Comparison of ENCODE assay signal across 26 cellular contexts in genomic region chr9:77569335-77569734, GRCh38.
DNase-seq lines count a peak whose midpoint lies in the region; ATAC-seq and TF ChIP-seq lines count a peak whose summit lies in the region.
"Had no signal": no experiment of that assay in that cellular context is flagged by ENCODE, and none has a peak within 500 bp of the region (broad histone marks: within the 10 kb centered on the region; RNA-seq: fewer than 3 reads in every experiment).

No MANE protein-coding gene starts in this region.

- in situ Hi-C loops in SK-MEL-5 (cut with HindIII; ENCODE audit: low pct_unique_long_range_greater_than_20kb, low sequenced_read_pairs), result no loop called here

- H3K27me3 ChIP-seq in A673 (replicated peaks; ENCODE audit: insufficient read depth, low read depth, low read length, poor library complexity), result no peaks in the 10 kb centered on the region
- H3K27me3 ChIP-seq: body of pancreas, foreskin keratinocyte had no signal

- peak; percentile 14 for DNase-seq in DMS53 (lab: John Stamatoyannopoulos, UW)
- DNase-seq in DMS53 treated with DMSO at 0.1 percent for 48 hours (lab: John Stamatoyannopoulos, UW; ENCODE audit: unreplicated experiment), result no peak
- DNase-seq in A673 (ENCODE audit: low spot score), result peak; percentile 39
- DNase-seq in NCI-H1092 (lab: John Stamatoyannopoulos, UW), result peak; percentile 46
- peak; percentile 12 for DNase-seq in SK-MEL-5 (ENCODE audit: low read depth, low spot score)
- DNase-seq: 8988T; activated CD8-positive, alpha-beta memory T cell treated with anti-CD3 and anti-CD28 coated beads, Interleukin-2, amount 50 U/mL, for 48 hours; activated CD8-positive, alpha-beta T cell treated with anti-CD3 and anti-CD28 coated beads for 36 hours; activated naive CD4-positive, alpha-beta T cell treated with anti-CD3 and anti-CD28 coated beads, Interleukin-2, amount 50 U/mL, for 16 hours; body of pancreas; CD4-positive, alpha-beta T cell; foreskin keratinocyte; GDM1; head of caudate nucleus; mesenchymal stem cell; NCI-H1048; retina; stimulated activated naive CD4-positive, alpha-beta T cell; SW 1271 had no signal

- CTCF ChIA-PET in A673 (lab: Charles Lee), result no interaction called here

- no peak overlapping the region for H3K27ac ChIP-seq in A673 (ENCODE audit: low read depth, low read length, poor library complexity, severe bottlenecking)
- H3K27ac ChIP-seq: body of pancreas, foreskin keratinocyte, parathyroid adenoma, skin epidermis had no signal

- H3K36me3 ChIP-seq in A673 (ENCODE audit: insufficient read depth, low read length, poor library complexity, severe bottlenecking), result no peaks in the 10 kb centered on the region

- BruUV-seq in A673 (replicated peaks; lab: Mats Ljungman, UMichigan), result no TSS peak

- H3K9me3 ChIP-seq in A673 (ENCODE audit: low read depth, low read length, poor library complexity, severe bottlenecking), result no peaks in the 10 kb centered on the region
- H3K9me3 ChIP-seq: body of pancreas had no signal

- ATAC-seq in GM21528 (IDR thresholded peaks at IDR 0.05; ENCODE audit: low FRiP score, unreplicated experiment) (no peak), HG03432 (IDR thresholded peaks at IDR 0.05; ENCODE audit: unreplicated experiment) (no peak), GM21717 (IDR thresholded peaks at IDR 0.05; ENCODE audit: unreplicated experiment) (no peak)
- ATAC-seq: activated CD8-positive, alpha-beta T cell treated with anti-CD3 and anti-CD28 coated beads for 36 hours; body of pancreas; esophagus mucosa; foreskin keratinocyte; left lobe of liver had no signal

- peaks cover 4% of the 10 kb centered on the region for H3K4me1 ChIP-seq in A673 (ENCODE audit: insufficient read depth, low read length, poor library complexity, severe bottlenecking)
- H3K4me1 ChIP-seq: body of pancreas, foreskin keratinocyte, parathyroid adenoma had no signal

- intact Hi-C loops in A673 (cut with micrococcal nuclease; ENCODE audit: unreplicated experiment), result no loop called here

- TF ChIP-seq CTCF in A673 (conservative IDR thresholded peaks at IDR 0.05; ENCODE audit: low read depth, low read length), result no peak

- POLR2A ChIA-PET in A673 (lab: Charles Lee; ENCODE audit: low non-redundant PET), result no interaction called here

- no peak overlapping the region for H3K4me3 ChIP-seq in A673 (ENCODE audit: low read depth, low read length, poor library complexity, severe bottlenecking)
- H3K4me3 ChIP-seq: body of pancreas, skin epidermis had no signal
